8 cellular contexts compared by ENCODE assay signal in the genomic region with DNA sequence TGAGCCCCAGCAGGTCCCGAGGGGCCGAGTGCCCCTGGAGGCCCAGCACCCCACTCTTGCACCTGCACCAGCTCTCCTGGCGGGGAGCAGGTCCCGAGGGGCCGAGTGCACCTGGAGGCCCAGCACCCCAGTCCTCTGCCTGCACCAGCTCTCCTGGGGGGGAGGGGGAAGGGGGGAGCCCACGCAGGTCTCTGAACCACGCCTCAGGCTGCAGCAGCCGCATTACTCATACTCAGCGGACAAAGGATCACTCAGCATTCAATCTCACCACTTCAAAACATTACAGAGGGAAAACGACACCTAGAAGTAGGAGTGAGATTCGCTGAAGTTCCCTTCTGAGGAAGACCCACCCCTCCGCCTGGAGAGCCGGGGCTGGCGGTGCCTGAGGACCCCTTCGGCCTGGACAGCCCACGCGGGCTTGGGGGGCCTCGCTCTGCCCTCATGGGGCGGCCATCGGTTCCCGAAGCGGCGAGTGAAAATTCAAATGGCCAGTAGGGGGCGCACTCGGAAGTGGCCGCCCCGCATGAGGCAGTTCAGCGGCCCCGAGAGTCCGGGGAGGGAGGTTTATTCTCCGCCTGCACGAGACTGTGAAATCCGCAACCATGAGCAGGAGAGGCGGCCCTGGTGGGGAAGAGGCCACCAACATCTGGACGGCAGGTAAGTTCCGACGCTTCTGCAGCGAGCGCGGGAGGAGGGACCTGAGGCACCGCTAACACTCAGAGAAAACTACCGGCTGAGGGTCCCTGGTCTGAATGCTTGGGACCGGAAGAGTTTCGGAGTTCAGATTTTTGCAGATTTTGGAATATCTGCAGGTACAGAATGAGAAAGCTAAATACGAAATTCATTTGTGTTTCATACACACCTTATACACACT. TPM values are rescaled to one million over a fixed set of nuclear protein-coding genes. Genes with fewer than 3 reads are reported as not detected.
DNase-seq lines count a peak whose midpoint lies in the region; ATAC-seq and TF ChIP-seq lines count a peak whose summit lies in the region.

No MANE protein-coding gene starts in this region.

- no peaks in the 10 kb centered on the region for H3K9me3 ChIP-seq in HUES48 (ENCODE audit: control insufficient read depth, insufficient read depth, low read length)
- no peaks in the 10 kb centered on the region for H3K9me3 ChIP-seq in ascending aorta
- no peaks in the 10 kb centered on the region for H3K9me3 ChIP-seq in sigmoid colon

- no peaks in the 10 kb centered on the region for H3K36me3 Mint-ChIP-seq in T-helper 2 cell treated with Interferon-gamma antibody and Interleukin-4, amounts not matched to agents 5 μg/mL and 100 μg/mL, for 36 hours (ENCODE audit: low read depth)

- H3K27ac ChIP-seq in HUES48 (ENCODE audit: low read depth, low read length), result peak overlapping the region; percentile 37
- peak overlapping the region; percentile 11 to 45 for H3K27ac ChIP-seq in ascending aorta
- peak overlapping the region; percentile 76 to 85 (median 80) for H3K27ac ChIP-seq in sigmoid colon

- H3K9me3 Mint-ChIP-seq in T-helper 2 cell treated with Interferon-gamma antibody and Interleukin-4, amounts not matched to agents 5 μg/mL and 100 μg/mL, for 36 hours, result no peaks in the 10 kb centered on the region

- H3K4me1 Mint-ChIP-seq in T-helper 2 cell treated with Interferon-gamma antibody and Interleukin-4, amounts not matched to agents 5 μg/mL and 100 μg/mL, for 36 hours (ENCODE audit: low read depth), result peaks cover 8% of the 10 kb centered on the region

- peaks cover 2% of the 10 kb centered on the region; the same call in 1 of the 2 replicates for H3K36me3 ChIP-seq in HUES48 (ENCODE audit: control insufficient read depth, insufficient read depth, low read length)
- H3K36me3 ChIP-seq in ascending aorta, result peaks cover 5 to 7% of the 10 kb centered on the region in 2 donors
- H3K36me3 ChIP-seq in sigmoid colon, result peaks cover 0 to 7% (median 5%) of the 10 kb centered on the region in 4 donors

- no peak for TF ChIP-seq POLR2A in sigmoid colon (IDR thresholded peaks at IDR 0.05)

- no peak for TF ChIP-seq EP300 in sigmoid colon (IDR thresholded peaks at IDR 0.05)

- peak; percentile 84 to 93 (median 87) for TF ChIP-seq CTCF in ascending aorta (IDR thresholded peaks at IDR 0.05)
- TF ChIP-seq CTCF in sigmoid colon (IDR thresholded peaks at IDR 0.05), result peak; percentile 79 to 94 (median 81)

- no peaks in the 10 kb centered on the region for H3K27me3 ChIP-seq in HUES48 (ENCODE audit: control insufficient read depth, insufficient read depth, low read length)
- no peaks in the 10 kb centered on the region for H3K27me3 ChIP-seq in ascending aorta
- no peaks in the 10 kb centered on the region for H3K27me3 ChIP-seq in sigmoid colon

- DNase-seq in DMS53 treated with DMSO at 0.1 percent for 48 hours (lab: John Stamatoyannopoulos, UW; ENCODE audit: unreplicated experiment) (peak; percentile 10), ascending aorta (ENCODE audit: low spot score in 2 of 2) (peak in 1 of 2 donors; percentile 80), hepatic stellate cell (ENCODE audit: low spot score) (peak; percentile 89), sigmoid colon (peak; percentile 87), NCI-H146 (lab: John Stamatoyannopoulos, UW) (no peak)
- DNase-seq in T-helper 2 cell treated with Interferon-gamma antibody and Interleukin-4, amounts not matched to agents 5 μg/mL and 100 μg/mL, for 36 hours (ENCODE audit: low spot score), result peak; percentile 71

- no peaks in the 10 kb centered on the region for H3K27me3 Mint-ChIP-seq in T-helper 2 cell treated with Interferon-gamma antibody and Interleukin-4, amounts not matched to agents 5 μg/mL and 100 μg/mL, for 36 hours (ENCODE audit: low read depth)

- peak; percentile 80 for ATAC-seq in GM21381 (IDR thresholded peaks at IDR 0.05; ENCODE audit: unreplicated experiment)

- H3K4me3 ChIP-seq in HUES48 (ENCODE audit: low read depth, low read length) (peak overlapping the region; percentile 40), ascending aorta (peak overlapping the region; percentile 56 to 57), sigmoid colon (peak overlapping the region; percentile 24 to 52 (median 46))

- peaks cover 8% of the 10 kb centered on the region for H3K4me1 ChIP-seq in HUES48 (ENCODE audit: control insufficient read depth, insufficient read depth, low read length)
- H3K4me1 ChIP-seq in ascending aorta, result peaks cover 11 to 30% of the 10 kb centered on the region in 2 donors
- peaks cover 0 to 41% (median 35%) of the 10 kb centered on the region in 4 donors for H3K4me1 ChIP-seq in sigmoid colon

- H3K4me3 Mint-ChIP-seq in T-helper 2 cell treated with Interferon-gamma antibody and Interleukin-4, amounts not matched to agents 5 μg/mL and 100 μg/mL, for 36 hours, result peak overlapping the region; percentile 81

- H3K9ac ChIP-seq in HUES48 (ENCODE audit: low read depth, low read length), result no peak overlapping the region

- WGBS in sigmoid colon, 2 donors, result 8 to 11% methylated on average over 45 of the region's 45 CpGs

- H3K27ac Mint-ChIP-seq in T-helper 2 cell treated with Interferon-gamma antibody and Interleukin-4, amounts not matched to agents 5 μg/mL and 100 μg/mL, for 36 hours, result no peak overlapping the region

- intact Hi-C loops in ascending aorta (cut with DNase I) (loop anchor here (1.0 kb wide), 2 partner anchors 36 to 51 kb away; a partner anchor contains a TSS), sigmoid colon (cut with DNase I) (loop anchor here (1.0 to 5.0 kb wide), 4 partner anchors 36 to 90 kb away; partner anchors contain the start of gene ZFAND2A)

RNA-seq across cellular contexts. Expression of gene GPER1, which starts 1.1 kb away (rescaled TPM):
- total RNA-seq in ascending aorta, result 11.3 TPM
- total RNA-seq in sigmoid colon, result 10 to 100 TPM in 2 of 4 donors, 1 to 10 TPM in 2; 4.6 to 15.8 (median 8.1) TPM
- 1 to 10 TPM; 3.5 to 4.2 (median 3.9) TPM for polyA plus RNA-seq in sigmoid colon

RNA-seq across cellular contexts. Expression of gene GPR146, which starts 42.5 kb away (rescaled TPM):
- total RNA-seq in ascending aorta (224 TPM), sigmoid colon (10 to 100 TPM; 10.8 to 33.5 (median 27.2) TPM)
- polyA plus RNA-seq in sigmoid colon, result 1 to 10 TPM; 3.0 to 7.1 (median 5.5) TPM

Comparison
In these comparisons a context has a peak if more than half of its experiments do, and no peak if none do; other contexts are left out.
1. H3K27ac ChIP-seq: peak in every context shown above with its lines; median percentile 80 in sigmoid colon; 37 in HUES48; 28 in ascending aorta.